9 cellular contexts compared by ENCODE assay signal in the genomic region with DNA sequence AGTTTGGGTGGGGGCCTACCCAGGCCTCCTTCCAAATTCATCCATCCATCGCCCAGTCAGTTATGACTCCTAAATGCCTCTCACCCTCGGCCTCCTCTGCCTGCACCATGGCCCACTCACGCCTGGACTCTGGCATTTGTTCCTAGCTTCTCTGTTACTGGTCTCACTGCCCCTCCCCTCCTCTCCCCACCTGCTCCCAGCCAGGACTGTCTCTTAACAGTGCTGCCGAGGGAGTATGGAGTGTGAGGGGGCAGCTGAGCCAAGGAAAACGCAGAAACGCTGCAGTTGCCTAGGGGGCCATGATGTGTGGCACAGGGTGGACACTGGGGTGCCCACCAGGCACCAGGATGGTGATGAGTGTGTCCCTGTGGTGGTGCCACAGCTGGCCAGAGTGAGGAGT. TPM values are rescaled to one million over a fixed set of nuclear protein-coding genes. Genes with fewer than 3 reads are reported as not detected.
A peak's percentile ranks its signal among the peaks of the same experiment; 100 is the strongest.
DNase-seq lines count a peak whose midpoint lies in the region; ATAC-seq and TF ChIP-seq lines count a peak whose summit lies in the region.
"Had no signal": no experiment of that assay in that cellular context is flagged by ENCODE, and none has a peak within 500 bp of the region (broad histone marks: within the 10 kb centered on the region; RNA-seq: fewer than 3 reads in every experiment).

No MANE protein-coding gene starts in this region.

- H3K4me1 ChIP-seq in ascending aorta = peaks cover 13 to 44% of the 10 kb centered on the region in 2 donors
- peaks cover 31% of the 10 kb centered on the region for H3K4me1 ChIP-seq in lower lobe of right lung
- H3K4me1 ChIP-seq in thoracic aorta (ENCODE audit: control insufficient read depth in 1 of 2, low read depth in 2 of 2) = peaks cover 19 to 56% of the 10 kb centered on the region in 2 donors

- peak overlapping the region; percentile 71 to 91 for H3K27ac ChIP-seq in ascending aorta
- H3K27ac ChIP-seq in lower lobe of right lung = no peak overlapping the region
- peak overlapping the region; percentile 16 to 67 for H3K27ac ChIP-seq in thoracic aorta

- ATAC-seq in lower lobe of right lung (no peak), thoracic aorta (ENCODE audit: insufficient number of reproducible peaks, low FRiP score, low read depth) (no peak), GM18511 (IDR thresholded peaks at IDR 0.05; ENCODE audit: unreplicated experiment) (no peak)

- H3K4me1 Mint-ChIP-seq in activated naive CD4-positive, alpha-beta T cell treated with anti-CD3 and anti-CD28 coated beads for 36 hours (ENCODE audit: low read depth) = peaks cover 12% of the 10 kb centered on the region

- peak overlapping the region; percentile 50 to 73 for H3K4me3 ChIP-seq in ascending aorta
- peak overlapping the region; percentile 67 for H3K4me3 ChIP-seq in lower lobe of right lung
- peak overlapping the region; percentile 82 for H3K4me3 ChIP-seq in thoracic aorta

- peak overlapping the region; percentile 50 for H3K4me3 Mint-ChIP-seq in activated naive CD4-positive, alpha-beta T cell treated with anti-CD3 and anti-CD28 coated beads for 36 hours

- no peaks in the 10 kb centered on the region for H3K27me3 Mint-ChIP-seq in activated naive CD4-positive, alpha-beta T cell treated with anti-CD3 and anti-CD28 coated beads for 36 hours (ENCODE audit: low read depth)

- no peaks in the 10 kb centered on the region for H3K9me3 ChIP-seq in ascending aorta
- no peaks in the 10 kb centered on the region for H3K9me3 ChIP-seq in lower lobe of right lung
- no peaks in the 10 kb centered on the region for H3K9me3 ChIP-seq in thoracic aorta

- H3K27ac Mint-ChIP-seq in activated naive CD4-positive, alpha-beta T cell treated with anti-CD3 and anti-CD28 coated beads for 36 hours = no peak overlapping the region

- H3K27me3 ChIP-seq in ascending aorta (no peaks in the 10 kb centered on the region), lower lobe of right lung (ENCODE audit: low read depth) (no peaks in the 10 kb centered on the region), thoracic aorta (replicated peaks; ENCODE audit: insufficient read depth) (no peaks in the 10 kb centered on the region)

- CTCF ChIA-PET in activated naive CD4-positive, alpha-beta T cell treated with anti-CD3 and anti-CD28 coated beads for 36 hours (lab: Charles Lee) = interaction anchor here (0.6 to 7.5 kb wide), 12 partner anchors 10 to 315 kb away, joined by 3 to 104 read pairs (median 10); a partner anchor contains a TSS

- peaks cover 33% of the 10 kb centered on the region for H3K36me3 Mint-ChIP-seq in activated naive CD4-positive, alpha-beta T cell treated with anti-CD3 and anti-CD28 coated beads for 36 hours (ENCODE audit: low read depth)

- H3K9me3 Mint-ChIP-seq in activated naive CD4-positive, alpha-beta T cell treated with anti-CD3 and anti-CD28 coated beads for 36 hours = no peaks in the 10 kb centered on the region

- TF ChIP-seq CTCF in ascending aorta (IDR thresholded peaks at IDR 0.05) (no peak), lower lobe of right lung (IDR thresholded peaks at IDR 0.05) (no peak), thoracic aorta (IDR thresholded peaks at IDR 0.05) (no peak)

- H3K36me3 ChIP-seq in ascending aorta (peaks cover 12% of the 10 kb centered on the region in 2 donors), lower lobe of right lung (peaks cover 37% of the 10 kb centered on the region), thoracic aorta (peaks cover 10% of the 10 kb centered on the region)

- intact Hi-C loops in activated naive CD4-positive, alpha-beta T cell treated with anti-CD3 and anti-CD28 coated beads for 36 hours (cut with micrococcal nuclease) = no loop called here
- intact Hi-C loops in ascending aorta (cut with DNase I) (loop anchor here (1.0 to 5.0 kb wide), 3 partner anchors 23 to 315 kb away; a partner anchor contains a TSS), lower lobe of right lung (cut with DNase I) (no loop called here)

- no peak for DNase-seq in activated naive CD4-positive, alpha-beta T cell treated with anti-CD3 and anti-CD28 coated beads for 36 hours
- DNase-seq in activated naive CD4-positive, alpha-beta T cell (lab: John Stamatoyannopoulos, UW) = no peak
- no peak for DNase-seq in ascending aorta (ENCODE audit: low spot score in 2 of 2)
- no peak for DNase-seq in lower lobe of right lung
- no peak for DNase-seq in thoracic aorta (ENCODE audit: low spot score)
- DNase-seq in NAMALWA (ENCODE audit: low spot score) = no peak
- DNase-seq in SIG-M5 (lab: John Stamatoyannopoulos, UW) = no peak
- DNase-seq: OCI-M1 had no signal

RNA-seq across cellular contexts. Expression of a gene that starts 3.1 kb away (rescaled TPM):
- total RNA-seq in activated naive CD4-positive, alpha-beta T cell treated with anti-CD3 and anti-CD28 coated beads for 36 hours = 10 to 100 TPM; 52.0 to 52.4 TPM
- total RNA-seq in ascending aorta (10.0 TPM), lower lobe of right lung (10.3 TPM), thoracic aorta (10 to 100 TPM in 1 of 2 donors, 1 to 10 TPM in 1; 8.6 to 23.7 TPM)

RNA-seq across cellular contexts. Expression of a gene that starts 22.7 kb away (rescaled TPM):
- total RNA-seq in activated naive CD4-positive, alpha-beta T cell treated with anti-CD3 and anti-CD28 coated beads for 36 hours = 10 to 100 TPM; 69.9 to 70.8 TPM
- 73.5 TPM for total RNA-seq in ascending aorta
- 50.4 TPM for total RNA-seq in lower lobe of right lung
- total RNA-seq in thoracic aorta = 10 to 100 TPM; 54.0 to 65.5 TPM

RNA-seq across cellular contexts. Expression of a gene that starts 25.4 kb away (rescaled TPM):
- total RNA-seq in activated naive CD4-positive, alpha-beta T cell treated with anti-CD3 and anti-CD28 coated beads for 36 hours = 10 to 100 TPM; 49.8 to 51.3 TPM
- 29.4 TPM for total RNA-seq in ascending aorta
- total RNA-seq in lower lobe of right lung = 16.0 TPM
- 10 to 100 TPM; 11.5 to 13.1 TPM for total RNA-seq in thoracic aorta

RNA-seq across cellular contexts. Expression of a gene that starts 36.5 kb away (rescaled TPM):
- total RNA-seq in activated naive CD4-positive, alpha-beta T cell treated with anti-CD3 and anti-CD28 coated beads for 36 hours = 100 to 1,000 TPM; 173 TPM
- total RNA-seq in ascending aorta (29.1 TPM), lower lobe of right lung (6.7 TPM), thoracic aorta (10 to 100 TPM in 1 of 2 donors, 1 to 10 TPM in 1; 5.1 to 20.5 TPM)

RNA-seq across cellular contexts. Expression of a gene that starts 54.7 kb away (rescaled TPM):
- 100 to 1,000 TPM; 139 to 141 TPM for total RNA-seq in activated naive CD4-positive, alpha-beta T cell treated with anti-CD3 and anti-CD28 coated beads for 36 hours
- total RNA-seq in ascending aorta (90.4 TPM), lower lobe of right lung (96.9 TPM), thoracic aorta (10 to 100 TPM; 59.7 to 68.4 TPM)
